28 cellular contexts compared by ENCODE assay signal in the genomic region with DNA sequence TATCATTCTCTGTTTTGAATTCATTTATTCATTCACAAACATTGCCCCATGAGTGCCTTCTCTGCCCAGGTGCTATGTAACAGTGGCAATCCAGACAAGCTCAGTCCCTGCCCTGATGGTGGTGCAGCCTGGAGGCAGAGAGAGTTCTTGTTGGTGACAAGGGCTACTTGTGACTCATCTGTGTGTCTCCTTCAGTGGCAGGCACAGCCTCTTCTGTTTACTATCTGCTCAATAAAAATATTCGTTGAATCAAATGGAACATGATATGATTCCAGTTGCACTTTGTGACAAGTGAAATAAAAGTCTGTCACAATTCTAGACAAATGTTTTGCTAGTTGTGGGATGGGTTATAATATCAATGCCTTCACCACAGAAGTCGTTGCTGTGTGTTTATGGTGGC. TPM values are rescaled to one million over a fixed set of nuclear protein-coding genes. Genes with fewer than 3 reads are reported as not detected.
DNase-seq lines count a peak whose midpoint lies in the region; ATAC-seq and TF ChIP-seq lines count a peak whose summit lies in the region.
"Had no signal": no experiment of that assay in that cellular context is flagged by ENCODE, and none has a peak within 500 bp of the region (broad histone marks: within the 10 kb centered on the region; RNA-seq: fewer than 3 reads in every experiment).

No MANE protein-coding gene starts in this region.

- H2AFZ ChIP-seq in GM23248 (no peak overlapping the region), IMR-90 (replicated peaks; ENCODE audit: low read length, poor library complexity) (peak overlapping the region; percentile 56), trophoblast cell (ENCODE audit: insufficient read depth, low read length, poor library complexity) (no peak overlapping the region)
- H2AFZ ChIP-seq: neural progenitor cell had no signal

- H2BK12ac ChIP-seq in trophoblast cell (ENCODE audit: low read length), result no peak overlapping the region

- H3K9me1 ChIP-seq in IMR-90 (ENCODE audit: insufficient read depth, low read length), result peaks cover 3% of the 10 kb centered on the region; the same call in 1 of the 2 replicates

- no peak for TF ChIP-seq POLR2A in IMR-90 (IDR thresholded peaks at IDR 0.05; ENCODE audit: low read depth, low read length)

- CTCF ChIA-PET in IMR-90 (lab: Yijun Ruan, JAX), result no interaction called here

- H3K9me3 ChIP-seq in GM23248 (ENCODE audit: low read depth) (no peaks in the 10 kb centered on the region), IMR-90 (ENCODE audit: control insufficient read depth, insufficient read depth, low read length) (no peaks in the 10 kb centered on the region), trophoblast cell (ENCODE audit: insufficient read depth, low read depth, low read length) (peaks cover 9% of the 10 kb centered on the region)
- H3K9me3 ChIP-seq: pancreas had no signal

- no peak overlapping the region for H2BK20ac ChIP-seq in IMR-90 (ENCODE audit: low read depth, low read length)

- no peaks in the 10 kb centered on the region for H3K36me3 ChIP-seq in GM23248 (ENCODE audit: low read depth)
- no peaks in the 10 kb centered on the region for H3K36me3 ChIP-seq in IMR-90 (ENCODE audit: control insufficient read depth, insufficient read depth, low read length)
- H3K36me3 ChIP-seq in trophoblast cell (ENCODE audit: control insufficient read depth in 1 of 2, insufficient read depth in 2 of 2, low read length in 2 of 2), result peaks cover 0 to 2% of the 10 kb centered on the region in 2 experiments
- H3K36me3 ChIP-seq: BLaER1, neural progenitor cell, pancreas had no signal

- no peaks in the 10 kb centered on the region for H3K9me2 ChIP-seq in GM23248 (ENCODE audit: insufficient read depth)

- H3K9me3 Mint-ChIP-seq in dendritic cell treated with granulocyte-macrophage colony-stimulating factor and Interleukin-4, amounts not matched to agents 40 ng/mL and 50 ng/mL, for 4 days, result no peaks in the 10 kb centered on the region
- H3K9me3 Mint-ChIP-seq: stimulated activated naive CD8-positive, alpha-beta T cell treated with anti-CD3 and anti-CD28 coated beads, Interleukin-15, Interleukin-2, amounts not matched to agents 100 ng/mL and 50 ng/mL, for 24 hours had no signal

- peak overlapping the region; percentile 4 for H3K27ac Mint-ChIP-seq in dendritic cell treated with granulocyte-macrophage colony-stimulating factor and Interleukin-4, amounts not matched to agents 40 ng/mL and 50 ng/mL, for 4 days
- H3K27ac Mint-ChIP-seq: activated CD8-positive, alpha-beta T cell treated with anti-CD3 and anti-CD28 coated beads, Interleukin-2, amount 10 ng/mL, durations not matched to agents 7 days and 5 days; activated naive CD4-positive, alpha-beta T cell treated with anti-CD3 and anti-CD28 coated beads, Interleukin-2, amount 50 U/mL, for 72 hours; activated T-helper 2 cell treated with anti-CD3 and anti-CD28 coated beads, Interferon-gamma antibody, Interleukin-2, Interleukin-4, amounts not matched to agents 10 μg/mL and 5 μg/mL and 100 μg/mL, durations not matched to agents 14 hours and 24 hours and 36 hours; H9; neural progenitor cell; stimulated activated naive CD8-positive, alpha-beta T cell treated with anti-CD3 and anti-CD28 coated beads, Interleukin-15, Interleukin-2, amounts not matched to agents 100 ng/mL and 50 ng/mL, for 24 hours; T-helper 17 cell had no signal

- no peak overlapping the region for H2BK15ac ChIP-seq in IMR-90 (ENCODE audit: low read depth, low read length)

- no peak overlapping the region for H2AK5ac ChIP-seq in IMR-90 (ENCODE audit: low read depth, low read length)
- no peak overlapping the region for H2AK5ac ChIP-seq in trophoblast cell (ENCODE audit: low read length)

- POLR2A ChIA-PET in IMR-90 (lab: Charles Lee; ENCODE audit: unreplicated experiment), result no interaction called here

- no peak overlapping the region for H3K4me3 Mint-ChIP-seq in dendritic cell treated with granulocyte-macrophage colony-stimulating factor and Interleukin-4, amounts not matched to agents 40 ng/mL and 50 ng/mL, for 4 days
- H3K4me3 Mint-ChIP-seq: activated CD8-positive, alpha-beta T cell treated with anti-CD3 and anti-CD28 coated beads, Interleukin-2, amount 10 ng/mL, durations not matched to agents 7 days and 5 days; H9; neural progenitor cell; stimulated activated naive CD8-positive, alpha-beta T cell treated with anti-CD3 and anti-CD28 coated beads, Interleukin-15, Interleukin-2, amounts not matched to agents 100 ng/mL and 50 ng/mL, for 24 hours; T-helper 17 cell had no signal

- no peaks in the 10 kb centered on the region for H3K79me1 ChIP-seq in IMR-90 (ENCODE audit: low read depth in 1 of 2, low read length in 2 of 2)
- H3K79me1 ChIP-seq in trophoblast cell (ENCODE audit: low read length), result peaks cover 2% of the 10 kb centered on the region

- H3K18ac ChIP-seq in IMR-90 (ENCODE audit: low read depth, low read length) (no peak overlapping the region), trophoblast cell (ENCODE audit: low read length) (no peak overlapping the region)

- H3K4me1 ChIP-seq in GM23248 (ENCODE audit: insufficient read depth), result no peaks in the 10 kb centered on the region
- peaks cover 4% of the 10 kb centered on the region; the same call in 1 of the 2 replicates for H3K4me1 ChIP-seq in IMR-90 (ENCODE audit: control insufficient read depth, insufficient read depth, low read length)
- H3K4me1 ChIP-seq in trophoblast cell (ENCODE audit: control insufficient read depth in 1 of 2, insufficient read depth in 2 of 2, low read length in 2 of 2), result no peaks in the 10 kb centered on the region
- H3K4me1 ChIP-seq: neural progenitor cell had no signal

- H3K27me3 Mint-ChIP-seq in dendritic cell treated with granulocyte-macrophage colony-stimulating factor and Interleukin-4, amounts not matched to agents 40 ng/mL and 50 ng/mL, for 4 days, result no peaks in the 10 kb centered on the region
- H3K27me3 Mint-ChIP-seq: stimulated activated naive CD8-positive, alpha-beta T cell treated with anti-CD3 and anti-CD28 coated beads, Interleukin-15, Interleukin-2, amounts not matched to agents 100 ng/mL and 50 ng/mL, for 24 hours; T-helper 17 cell had no signal

- 70 to 78% methylated on average over 2 of the region's 2 CpGs for WGBS in GM23248 (ENCODE audit: low coverage in 1 of 2, low lambda C conversion rate in 2 of 2, missing lambda C conversion rate in 2 of 2), 2 experiments
- WGBS in IMR-90 (ENCODE audit: extremely low coverage in 2 of 2, insufficient read length in 1 of 2), 2 experiments, result no CpG with 5 or more reads among the region's 2 CpGs
- WGBS in trophoblast cell (ENCODE audit: extremely low coverage, insufficient coverage, insufficient read length), result no CpG with 5 or more reads among the region's 2 CpGs

- H4K20me1 ChIP-seq in GM23248 (ENCODE audit: insufficient read depth) (no peaks in the 10 kb centered on the region), IMR-90 (ENCODE audit: insufficient read depth, low read length) (no peaks in the 10 kb centered on the region)
- H4K20me1 ChIP-seq: BLaER1 had no signal

- no peak overlapping the region for H4K5ac ChIP-seq in IMR-90 (ENCODE audit: low read depth, low read length)

- H4K8ac ChIP-seq in IMR-90 (ENCODE audit: low read depth in 2 of 2, low read length in 2 of 2) (no peak overlapping the region), trophoblast cell (ENCODE audit: low read depth, low read length) (no peak overlapping the region)

- DNase-seq in GM23248 (peak; percentile 7), IMR-90 (no peak), trophoblast cell (peak; percentile 87 to 89), NAMALWA (ENCODE audit: low spot score) (no peak), NCI-H774 (lab: John Stamatoyannopoulos, UW) (no peak)
- DNase-seq: activated CD4-positive, CD25-positive, alpha-beta regulatory T cell treated with anti-CD3 and anti-CD28 coated beads, Interleukin-2, amount 50 U/mL, for 72 hours; activated CD8-positive, alpha-beta T cell treated with anti-CD3 and anti-CD28 coated beads, Interleukin-2, amount 10 ng/mL, durations not matched to agents 7 days and 5 days; amygdala; DMS153; H9; hippocampal formation; NCI-H1417; NCI-H2029 treated with DMSO at 0.1 percent for 48 hours; NCI-H524 treated with DMSO at 0.1 percent for 48 hours; pancreas; retina; T-helper 17 cell had no signal

- H3K4me2 ChIP-seq in GM23248 (ENCODE audit: unreplicated experiment) (no peak overlapping the region), IMR-90 (ENCODE audit: low read depth, low read length) (no peak overlapping the region), trophoblast cell (ENCODE audit: low read length) (no peak overlapping the region)
- H3K4me2 ChIP-seq: BLaER1, neural progenitor cell had no signal

- no peak overlapping the region for H4K12ac ChIP-seq in trophoblast cell (ENCODE audit: low read depth, low read length)

- H4K91ac ChIP-seq in IMR-90 (ENCODE audit: insufficient read depth, low read depth, low read length) (no peak overlapping the region), trophoblast cell (ENCODE audit: low read depth, low read length) (no peak overlapping the region)

- in situ Hi-C loops in GM23248 (cut with MboI) (no loop called here), IMR-90 (cut with MboI; ENCODE audit: low sequenced_read_pairs) (no loop called here)

- no peaks in the 10 kb centered on the region for H3F3A ChIP-seq in GM23248 (ENCODE audit: insufficient read depth)

- 0 out of 2 replicates have a peak overlapping the region, but pooled peaks have one; percentile 4 for H3K23ac ChIP-seq in IMR-90 (ENCODE audit: low read depth, low read length)
- H3K23ac ChIP-seq in trophoblast cell (ENCODE audit: low read length), result no peak overlapping the region

- no peak for TF ChIP-seq RAD21 in IMR-90 (IDR thresholded peaks at IDR 0.05; ENCODE audit: low read length)

- intact Hi-C loops in IMR-90 (cut with micrococcal nuclease), result no loop called here
- intact Hi-C loops in dendritic cell treated with granulocyte-macrophage colony-stimulating factor and Interleukin-4, amounts not matched to agents 40 ng/mL and 50 ng/mL, for 4 days (cut with micrococcal nuclease), result no loop called here

- H3K79me2 ChIP-seq in GM23248 (ENCODE audit: insufficient read depth), result no peaks in the 10 kb centered on the region
- H3K79me2 ChIP-seq in trophoblast cell (ENCODE audit: control insufficient read depth, insufficient read depth, low read length, poor library complexity), result no peaks in the 10 kb centered on the region

- no peak overlapping the region for H3K56ac ChIP-seq in IMR-90 (ENCODE audit: extremely low read depth, insufficient read depth, low read length)

- H3K36me3 Mint-ChIP-seq in dendritic cell treated with granulocyte-macrophage colony-stimulating factor and Interleukin-4, amounts not matched to agents 40 ng/mL and 50 ng/mL, for 4 days (ENCODE audit: low read depth), result no peaks in the 10 kb centered on the region
- H3K36me3 Mint-ChIP-seq: neural progenitor cell had no signal

- peaks cover 42% of the 10 kb centered on the region for H3K4me1 Mint-ChIP-seq in dendritic cell treated with granulocyte-macrophage colony-stimulating factor and Interleukin-4, amounts not matched to agents 40 ng/mL and 50 ng/mL, for 4 days (ENCODE audit: low read depth)
- H3K4me1 Mint-ChIP-seq: H9, neural progenitor cell had no signal

- H3K9ac ChIP-seq in GM23248, result no peak overlapping the region
- H3K9ac ChIP-seq in IMR-90 (ENCODE audit: low read depth, low read length), result no peak overlapping the region
- no peak overlapping the region for H3K9ac ChIP-seq in trophoblast cell (ENCODE audit: low read length)
- H3K9ac ChIP-seq: BLaER1, neural progenitor cell had no signal

- dilution Hi-C loops in IMR-90 (cut with HindIII; ENCODE audit: low sequenced_read_pairs, unreplicated experiment), result no loop called here

- H2AK9ac ChIP-seq in IMR-90 (replicated peaks; ENCODE audit: low read depth, low read length, poor library complexity), result no peak overlapping the region

- H3K4me3 ChIP-seq in GM23248, result no peak overlapping the region
- H3K4me3 ChIP-seq in IMR-90 (ENCODE audit: insufficient read depth, low read depth, low read length), result no peak overlapping the region
- no peak overlapping the region for H3K4me3 ChIP-seq in trophoblast cell (ENCODE audit: low read depth, low read length)
- H3K4me3 ChIP-seq: BLaER1, neural progenitor cell, pancreas, SK-N-MC, skin epidermis had no signal

- H2BK5ac ChIP-seq in IMR-90 (ENCODE audit: low read depth, low read length, poor library complexity, severe bottlenecking) (no peak overlapping the region), trophoblast cell (ENCODE audit: low read depth, low read length, poor library complexity) (no peak overlapping the region)

- no peak overlapping the region for H3K4ac ChIP-seq in IMR-90 (ENCODE audit: low read depth, low read length)
- H3K4ac ChIP-seq in trophoblast cell (ENCODE audit: low read depth, low read length), result no peak overlapping the region

- ATAC-seq in IMR-90 (ENCODE audit: low read depth), result no peak
- no peak for ATAC-seq in HG02973 (IDR thresholded peaks at IDR 0.05; ENCODE audit: unreplicated experiment)
- ATAC-seq: activated CD8-positive, alpha-beta T cell treated with anti-CD3 and anti-CD28 coated beads, Interleukin-2, amount 10 ng/mL, durations not matched to agents 7 days and 5 days; activated naive CD4-positive, alpha-beta T cell treated with anti-CD3 and anti-CD28 coated beads, Interleukin-2, amount 50 U/mL, for 72 hours; pancreas; T-helper 17 cell had no signal

- H2BK120ac ChIP-seq in IMR-90 (ENCODE audit: low read depth, low read length) (no peak overlapping the region), trophoblast cell (ENCODE audit: insufficient read depth, low read length, poor library complexity) (no peak overlapping the region)

- H3K14ac ChIP-seq in IMR-90 (replicated peaks; ENCODE audit: low read depth, low read length) (no peak overlapping the region), trophoblast cell (ENCODE audit: low read length) (no peak overlapping the region)

- H3K27me3 ChIP-seq in GM23248 (replicated peaks; ENCODE audit: insufficient read depth), result no peaks in the 10 kb centered on the region; the same call in 1 of the 2 replicates
- no peaks in the 10 kb centered on the region for H3K27me3 ChIP-seq in IMR-90 (ENCODE audit: control insufficient read depth, insufficient read depth, low read length)
- H3K27me3 ChIP-seq in trophoblast cell (ENCODE audit: insufficient read depth, low read length), result no peaks in the 10 kb centered on the region
- H3K27me3 ChIP-seq: BLaER1, neural progenitor cell, pancreas had no signal

- no TSS peak for BruUV-seq in IMR-90 (replicated peaks; lab: Mats Ljungman, UMichigan)

- H3K27ac ChIP-seq in GM23248 (no peak overlapping the region), IMR-90 (ENCODE audit: insufficient read depth, low read length) (no peak overlapping the region), trophoblast cell (ENCODE audit: low read depth, low read length) (no peak overlapping the region)
- H3K27ac ChIP-seq: BLaER1, neural progenitor cell, pancreas, SK-N-MC, skin epidermis had no signal

- no peak for TF ChIP-seq CTCF in IMR-90 (conservative IDR thresholded peaks at IDR 0.05; ENCODE audit: low read depth, low read length)

RNA-seq across cellular contexts. Expression of gene CPM, which starts 20.6 kb away (rescaled TPM):
- total RNA-seq in GM23248 (2014; rRNA removed; shearing (Covaris generic)), result 8.5 and 13.7 TPM in 2 replicates
- polyA plus RNA-seq in GM23248 (2016; fragmentation: Nextera tagmentation; extraction: Ambion mirVana) (21.0 and 22.5 TPM in 2 replicates), IMR-90 (2012; rRNA removed) (1.9 and 2.0 TPM in 2 replicates)
- 7.2 and 8.8 TPM in 2 replicates for total RNA-seq in IMR-90 (2012; rRNA removed)
- polyA plus RNA-seq in IMR-90 (2012; cell fraction: cytosol; rRNA removed), result 0.36 and 0.88 TPM in 2 replicates
- polyA plus RNA-seq in IMR-90 (2012; cell fraction: nucleus; rRNA removed; ENCODE audit: low replicate concordance), result 0.23 and 0.52 TPM in 2 replicates
- 133 and 138 TPM in 2 replicates for polyA plus RNA-seq in trophoblast cell (2013)
- total RNA-seq: endothelial cell of umbilical vein, HT-29 had no signal
- polyA plus RNA-seq: endothelial cell of umbilical vein had no signal

Comparison
In these comparisons a context has a peak if more than half of its experiments do, and no peak if none do; other contexts are left out.
1. DNase-seq: peak in GM23248 (single experiment) and trophoblast cell (2 of 2); none in IMR-90 (single experiment), NAMALWA (single experiment) and NCI-H774 (single experiment).